In genomic region chr15:30097827-30098226, GRCh38 we compare ENCODE assay signal across 12 cellular contexts. TPM values are rescaled to one million over a fixed set of nuclear protein-coding genes. Genes with fewer than 3 reads are reported as not detected.
DNase-seq lines count a peak whose midpoint lies in the region; ATAC-seq and TF ChIP-seq lines count a peak whose summit lies in the region.
"Not testable (repeated sequence)": the region's sequence is repeated elsewhere in the genome, so short reads cannot be mapped to it uniquely, and the experiment has no call there.
"Had no signal": no experiment of that assay in that cellular context is flagged by ENCODE, and none has a peak within 500 bp of the region (broad histone marks: within the 10 kb centered on the region; RNA-seq: fewer than 3 reads in every experiment).

No MANE protein-coding gene starts in this region.

- POLR2A ChIA-PET in PC-3 (lab: Charles Lee; ENCODE audit: unreplicated experiment): not testable (repeated sequence)

- not testable (repeated sequence) for H3K9me3 ChIP-seq in DND-41 (ENCODE audit: insufficient read depth, low read length, severe bottlenecking); PC-3 (ENCODE audit: low read length); mucosa of descending colon

- H3K4me1 Mint-ChIP-seq in stimulated activated memory B cell treated with anti-CD40 and anti-IgM and Interleukin-4, amounts not matched to agents 10 μg/mL and 1 μg/mL and 100 μg/mL, for 72 hours: not testable (repeated sequence)

- H2AFZ ChIP-seq in DND-41 (ENCODE audit: low read depth, low read length); PC-3 (ENCODE audit: low read length): not testable (repeated sequence)

- CTCF ChIA-PET in PC-3 (lab: Charles Lee): not testable (repeated sequence)

- not testable (repeated sequence) for H3K36me3 Mint-ChIP-seq in activated naive CD4-positive, alpha-beta T cell treated with anti-CD3 and anti-CD28 coated beads, Interleukin-2, amount 50 U/mL, for 72 hours; stimulated activated memory B cell treated with anti-CD40 and anti-IgM and Interleukin-4, amounts not matched to agents 10 μg/mL and 1 μg/mL and 100 μg/mL, for 72 hours

- H3K9ac ChIP-seq in DND-41 (ENCODE audit: low read depth, low read length); PC-3 (ENCODE audit: low read length): not testable (repeated sequence)

- not testable (repeated sequence) for H4K20me1 ChIP-seq in DND-41 (ENCODE audit: insufficient read depth, low read length); PC-3 (ENCODE audit: low read length)

- H3K36me3 ChIP-seq in DND-41 (ENCODE audit: insufficient read depth, low read length); PC-3 (ENCODE audit: low read depth, low read length); mucosa of descending colon (ENCODE audit: low read depth): not testable (repeated sequence)

- not testable (repeated sequence) for H3K27me3 ChIP-seq in DND-41 (ENCODE audit: insufficient read depth, low read length, poor library complexity); PC-3 (ENCODE audit: low read length)

- H3K9me2 ChIP-seq in PC-3 (replicated peaks; ENCODE audit: low read length): not testable (repeated sequence)

- H3K4me3 ChIP-seq in DND-41 (ENCODE audit: low read depth in 1 of 2, low read length in 2 of 2); PC-3 (ENCODE audit: low read length); mucosa of descending colon: not testable (repeated sequence)

- H3F3A ChIP-seq in PC-3 (ENCODE audit: low read length, unreplicated experiment): not testable (repeated sequence)

- H3K4me3 Mint-ChIP-seq in stimulated activated memory B cell treated with anti-CD40 and anti-IgM and Interleukin-4, amounts not matched to agents 10 μg/mL and 1 μg/mL and 100 μg/mL, for 72 hours: not testable (repeated sequence)

- DNase-seq in DND-41; PC-3; activated naive CD4-positive, alpha-beta T cell treated with anti-CD3 and anti-CD28 coated beads, Interleukin-2, amount 50 U/mL, for 72 hours (ENCODE audit: low spot score in 2 of 2); mucosa of descending colon: not testable (repeated sequence)

- BruUV-seq in PC-3 (replicated peaks; lab: Mats Ljungman, UMichigan): not testable (repeated sequence)

- H3K9me3 Mint-ChIP-seq in activated naive CD4-positive, alpha-beta T cell treated with anti-CD3 and anti-CD28 coated beads, Interleukin-2, amount 50 U/mL, for 72 hours; stimulated activated memory B cell treated with anti-CD40 and anti-IgM and Interleukin-4, amounts not matched to agents 10 μg/mL and 1 μg/mL and 100 μg/mL, for 72 hours: not testable (repeated sequence)

- H3K27ac ChIP-seq in DND-41 (ENCODE audit: low read length); PC-3 (ENCODE audit: low read length): not testable (repeated sequence)

- not testable (repeated sequence) for TF ChIP-seq CTCF in DND-41 (IDR thresholded peaks at IDR 0.05; ENCODE audit: borderline replicate concordance, extremely low read depth, low read length, poor library complexity, severe bottlenecking); PC-3 (conservative IDR thresholded peaks at IDR 0.05; ENCODE audit: low read depth, low read length); mucosa of descending colon (IDR thresholded peaks at IDR 0.05)

- ATAC-seq in DND-41 (ENCODE audit: insufficient read depth, low read depth): peak; percentile 77
- ATAC-seq in PC-3: peak; percentile 84
- ATAC-seq in activated CD4-positive, CD25-positive, alpha-beta regulatory T cell treated with anti-CD3 and anti-CD28 coated beads, Interleukin-2, amount 50 U/mL, for 24 hours: peak; percentile 55 to 79
- ATAC-seq in activated naive CD4-positive, alpha-beta T cell treated with anti-CD3 and anti-CD28 coated beads, Interleukin-2, amount 50 U/mL, for 72 hours: peak; percentile 73 to 75
- peak; percentile 62 for ATAC-seq in esophagus mucosa
- peak; percentile 67 for ATAC-seq in mucosa of descending colon
- peak; percentile 75 for ATAC-seq in stimulated activated memory B cell treated with anti-CD40 and anti-IgM and Interleukin-4, amounts not matched to agents 10 μg/mL and 1 μg/mL and 100 μg/mL, for 72 hours

- intact Hi-C loops in PC-3 (cut with micrococcal nuclease); mucosa of descending colon (cut with DNase I, micrococcal nuclease): not testable (repeated sequence)

- H3K27ac Mint-ChIP-seq in activated naive CD4-positive, alpha-beta T cell treated with anti-CD3 and anti-CD28 coated beads, Interleukin-2, amount 50 U/mL, for 72 hours; stimulated activated memory B cell treated with anti-CD40 and anti-IgM and Interleukin-4, amounts not matched to agents 10 μg/mL and 1 μg/mL and 100 μg/mL, for 72 hours: not testable (repeated sequence)

- not testable (repeated sequence) for H3K4me2 ChIP-seq in DND-41 (ENCODE audit: insufficient read depth, low read length); PC-3 (ENCODE audit: low read length)

- not testable (repeated sequence) for H3K4me1 ChIP-seq in DND-41 (ENCODE audit: insufficient read depth, low read length); PC-3 (ENCODE audit: insufficient read depth, low read length); mucosa of descending colon (ENCODE audit: low read depth)

- not testable (repeated sequence) for H3K79me2 ChIP-seq in DND-41 (ENCODE audit: insufficient read depth, low read length); PC-3 (ENCODE audit: low read length)

- H3K27me3 Mint-ChIP-seq in stimulated activated memory B cell treated with anti-CD40 and anti-IgM and Interleukin-4, amounts not matched to agents 10 μg/mL and 1 μg/mL and 100 μg/mL, for 72 hours: not testable (repeated sequence)

RNA-seq across cellular contexts. Expression of gene GOLGA8J, which starts 15.1 kb away (rescaled TPM):
- total RNA-seq in PC-3 (2014; rRNA removed): not detected in 2 replicates
- total RNA-seq in activated naive CD4-positive, alpha-beta T cell treated with anti-CD3 and anti-CD28 coated beads, Interleukin-2, amount 50 U/mL, for 72 hours: under 1 TPM in 1 of 2 donors, not detected in 1; 0.41 TPM
- 0.20 TPM for total RNA-seq in esophagus mucosa
- total RNA-seq in mucosa of descending colon: under 1 TPM in 1 of 3 donors, not detected in 2; 0.29 TPM
- total RNA-seq: G401, HFFc6, M059J, OCI-LY7, RPMI7951 had no signal

RNA-seq across cellular contexts. Expression of gene GOLGA8T, which starts 37.0 kb away (rescaled TPM):
- 0.15 TPM in 1 of 2 replicates, not detected in the other for total RNA-seq in PC-3 (2014; rRNA removed)
- total RNA-seq in activated naive CD4-positive, alpha-beta T cell treated with anti-CD3 and anti-CD28 coated beads, Interleukin-2, amount 50 U/mL, for 72 hours: under 1 TPM; 0.14 to 0.49 TPM
- total RNA-seq in esophagus mucosa: not detected
- not detected for total RNA-seq in mucosa of descending colon
- total RNA-seq: G401, HFFc6, M059J, OCI-LY7, RPMI7951 had no signal
